In the genomic region with DNA sequence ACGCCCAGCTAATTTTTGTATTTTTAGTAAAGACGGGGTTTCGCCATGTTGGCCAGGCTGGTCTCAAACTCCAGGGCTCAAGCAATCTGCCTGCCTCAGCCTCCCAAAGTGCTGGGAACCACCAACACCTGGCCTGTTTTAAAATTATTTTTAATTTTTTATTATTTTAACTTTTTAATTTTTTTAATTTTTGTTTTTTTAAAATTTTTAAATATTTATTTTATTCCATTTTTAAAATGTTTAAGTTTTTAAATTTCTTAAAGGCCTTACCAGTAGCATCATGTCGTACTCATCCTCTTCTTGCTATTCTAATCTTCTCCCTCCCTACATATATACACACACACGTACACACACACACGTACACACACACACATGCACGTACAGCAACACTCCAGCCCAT, we compare ENCODE assay signal across 7 cellular contexts. TPM values are rescaled to one million over a fixed set of nuclear protein-coding genes. Genes with fewer than 3 reads are reported as not detected.
"Had no signal": no experiment of that assay in that cellular context is flagged by ENCODE, and none has a peak within 500 bp of the region (broad histone marks: within the 10 kb centered on the region; RNA-seq: fewer than 3 reads in every experiment).

No MANE protein-coding gene starts in this region.

- FAIRE-seq: G401.6, GM18507, GM19239 had no signal

- DNase-seq: GDM1, GF-D8 had no signal

- ATAC-seq: GM12878 had no signal

RNA-seq across cellular contexts. Expression of gene LYG1, which starts 1.4 kb away (rescaled TPM):
- total RNA-seq: G401 had no signal

RNA-seq across cellular contexts. Expression of gene LYG2, which starts 44.1 kb away (rescaled TPM):
- total RNA-seq: G401, GM12878 had no signal
